In the genomic region with DNA sequence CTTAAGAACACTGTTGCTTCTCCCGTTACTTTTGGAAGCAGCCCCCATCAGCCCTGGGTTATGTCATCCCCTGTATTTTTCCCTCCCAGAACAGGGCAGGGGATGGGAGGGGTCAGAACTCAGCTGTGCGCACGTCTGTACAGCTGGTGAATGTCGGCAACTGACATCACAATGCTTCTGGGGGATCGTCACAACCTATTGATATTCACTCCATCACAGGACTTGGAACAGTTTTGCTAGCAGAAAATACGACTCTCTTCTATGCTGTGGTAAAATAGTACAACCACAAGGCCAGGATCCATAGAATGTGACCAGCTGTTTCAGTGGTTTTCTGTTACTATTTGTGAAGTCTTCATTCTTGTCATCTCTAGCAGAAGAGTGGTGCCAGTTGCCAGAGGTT, we compare ENCODE assay signal across 2 cellular contexts.
TF ChIP-seq lines count a peak whose summit lies in the region.

No MANE protein-coding gene starts in this region.

TF ChIP-seq in GM23338, 12 proteins besides CTCF, POLR2A, EP300 and RAD21:
- no peak for TF ChIP-seq POLR2AphosphoS5 (IDR thresholded peaks at IDR 0.05; ENCODE audit: low read depth)
- no peak for TF ChIP-seq EZH2phosphoT487 (IDR thresholded peaks at IDR 0.05; ENCODE audit: unreplicated experiment)
- TF ChIP-seq, protein P1, sequence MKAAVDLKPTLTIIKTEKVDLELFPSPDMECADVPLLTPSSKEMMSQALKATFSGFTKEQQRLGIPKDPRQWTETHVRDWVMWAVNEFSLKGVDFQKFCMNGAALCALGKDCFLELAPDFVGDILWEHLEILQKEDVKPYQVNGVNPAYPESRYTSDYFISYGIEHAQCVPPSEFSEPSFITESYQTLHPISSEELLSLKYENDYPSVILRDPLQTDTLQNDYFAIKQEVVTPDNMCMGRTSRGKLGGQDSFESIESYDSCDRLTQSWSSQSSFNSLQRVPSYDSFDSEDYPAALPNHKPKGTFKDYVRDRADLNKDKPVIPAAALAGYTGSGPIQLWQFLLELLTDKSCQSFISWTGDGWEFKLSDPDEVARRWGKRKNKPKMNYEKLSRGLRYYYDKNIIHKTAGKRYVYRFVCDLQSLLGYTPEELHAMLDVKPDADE (IDR thresholded peaks at IDR 0.05), result no peak
- TF ChIP-seq, protein P2, sequence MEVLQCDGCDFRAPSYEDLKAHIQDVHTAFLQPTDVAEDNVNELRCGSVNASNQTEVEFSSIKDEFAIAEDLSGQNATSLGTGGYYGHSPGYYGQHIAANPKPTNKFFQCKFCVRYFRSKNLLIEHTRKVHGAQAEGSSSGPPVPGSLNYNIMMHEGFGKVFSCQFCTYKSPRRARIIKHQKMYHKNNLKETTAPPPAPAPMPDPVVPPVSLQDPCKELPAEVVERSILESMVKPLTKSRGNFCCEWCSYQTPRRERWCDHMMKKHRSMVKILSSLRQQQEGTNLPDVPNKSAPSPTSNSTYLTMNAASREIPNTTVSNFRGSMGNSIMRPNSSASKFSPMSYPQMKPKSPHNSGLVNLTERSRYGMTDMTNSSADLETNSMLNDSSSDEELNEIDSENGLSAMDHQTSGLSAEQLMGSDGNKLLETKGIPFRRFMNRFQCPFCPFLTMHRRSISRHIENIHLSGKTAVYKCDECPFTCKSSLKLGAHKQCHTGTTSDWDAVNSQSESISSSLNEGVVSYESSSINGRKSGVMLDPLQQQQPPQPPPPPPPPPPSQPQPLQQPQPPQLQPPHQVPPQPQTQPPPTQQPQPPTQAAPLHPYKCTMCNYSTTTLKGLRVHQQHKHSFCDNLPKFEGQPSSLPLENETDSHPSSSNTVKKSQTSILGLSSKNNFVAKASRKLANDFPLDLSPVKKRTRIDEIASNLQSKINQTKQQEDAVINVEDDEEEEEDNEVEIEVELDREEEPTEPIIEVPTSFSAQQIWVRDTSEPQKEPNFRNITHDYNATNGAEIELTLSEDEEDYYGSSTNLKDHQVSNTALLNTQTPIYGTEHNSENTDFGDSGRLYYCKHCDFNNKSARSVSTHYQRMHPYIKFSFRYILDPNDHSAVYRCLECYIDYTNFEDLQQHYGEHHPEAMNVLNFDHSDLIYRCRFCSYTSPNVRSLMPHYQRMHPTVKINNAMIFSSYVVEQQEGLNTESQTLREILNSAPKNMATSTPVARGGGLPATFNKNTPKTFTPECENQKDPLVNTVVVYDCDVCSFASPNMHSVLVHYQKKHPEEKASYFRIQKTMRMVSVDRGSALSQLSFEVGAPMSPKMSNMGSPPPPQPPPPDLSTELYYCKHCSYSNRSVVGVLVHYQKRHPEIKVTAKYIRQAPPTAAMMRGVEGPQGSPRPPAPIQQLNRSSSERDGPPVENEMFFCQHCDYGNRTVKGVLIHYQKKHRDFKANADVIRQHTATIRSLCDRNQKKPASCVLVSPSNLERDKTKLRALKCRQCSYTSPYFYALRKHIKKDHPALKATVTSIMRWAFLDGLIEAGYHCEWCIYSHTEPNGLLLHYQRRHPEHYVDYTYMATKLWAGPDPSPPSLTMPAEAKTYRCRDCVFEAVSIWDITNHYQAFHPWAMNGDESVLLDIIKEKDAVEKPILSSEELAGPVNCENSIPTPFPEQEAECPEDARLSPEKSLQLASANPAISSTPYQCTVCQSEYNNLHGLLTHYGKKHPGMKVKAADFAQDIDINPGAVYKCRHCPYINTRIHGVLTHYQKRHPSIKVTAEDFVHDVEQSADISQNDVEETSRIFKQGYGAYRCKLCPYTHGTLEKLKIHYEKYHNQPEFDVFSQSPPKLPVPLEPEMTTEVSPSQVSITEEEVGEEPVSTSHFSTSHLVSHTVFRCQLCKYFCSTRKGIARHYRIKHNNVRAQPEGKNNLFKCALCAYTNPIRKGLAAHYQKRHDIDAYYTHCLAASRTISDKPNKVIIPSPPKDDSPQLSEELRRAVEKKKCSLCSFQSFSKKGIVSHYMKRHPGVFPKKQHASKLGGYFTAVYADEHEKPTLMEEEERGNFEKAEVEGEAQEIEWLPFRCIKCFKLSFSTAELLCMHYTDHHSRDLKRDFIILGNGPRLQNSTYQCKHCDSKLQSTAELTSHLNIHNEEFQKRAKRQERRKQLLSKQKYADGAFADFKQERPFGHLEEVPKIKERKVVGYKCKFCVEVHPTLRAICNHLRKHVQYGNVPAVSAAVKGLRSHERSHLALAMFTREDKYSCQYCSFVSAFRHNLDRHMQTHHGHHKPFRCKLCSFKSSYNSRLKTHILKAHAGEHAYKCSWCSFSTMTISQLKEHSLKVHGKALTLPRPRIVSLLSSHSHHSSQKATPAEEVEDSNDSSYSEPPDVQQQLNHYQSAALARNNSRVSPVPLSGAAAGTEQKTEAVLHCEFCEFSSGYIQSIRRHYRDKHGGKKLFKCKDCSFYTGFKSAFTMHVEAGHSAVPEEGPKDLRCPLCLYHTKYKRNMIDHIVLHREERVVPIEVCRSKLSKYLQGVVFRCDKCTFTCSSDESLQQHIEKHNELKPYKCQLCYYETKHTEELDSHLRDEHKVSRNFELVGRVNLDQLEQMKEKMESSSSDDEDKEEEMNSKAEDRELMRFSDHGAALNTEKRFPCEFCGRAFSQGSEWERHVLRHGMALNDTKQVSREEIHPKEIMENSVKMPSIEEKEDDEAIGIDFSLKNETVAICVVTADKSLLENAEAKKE (CRISPR knock-in tag; IDR thresholded peaks at IDR 0.05), result no peak
- TF ChIP-seq EZH2 (IDR thresholded peaks at IDR 0.05; ENCODE audit: low read depth, unreplicated experiment), result no peak

TF ChIP-seq in HEK293T, 16 proteins besides CTCF, POLR2A, EP300 and RAD21:
- TF ChIP-seq NFRKB (IDR thresholded peaks at IDR 0.05) (no peak), ARNT (IDR thresholded peaks at IDR 0.05) (no peak), FOXM1 (IDR thresholded peaks at IDR 0.05; ENCODE audit: borderline replicate concordance) (no peak), L3MBTL2 (conservative IDR thresholded peaks at IDR 0.05) (no peak), SUZ12 (IDR thresholded peaks at IDR 0.05) (no peak), SP1 (IDR thresholded peaks at IDR 0.05) (no peak)
- TF ChIP-seq, protein P3, sequence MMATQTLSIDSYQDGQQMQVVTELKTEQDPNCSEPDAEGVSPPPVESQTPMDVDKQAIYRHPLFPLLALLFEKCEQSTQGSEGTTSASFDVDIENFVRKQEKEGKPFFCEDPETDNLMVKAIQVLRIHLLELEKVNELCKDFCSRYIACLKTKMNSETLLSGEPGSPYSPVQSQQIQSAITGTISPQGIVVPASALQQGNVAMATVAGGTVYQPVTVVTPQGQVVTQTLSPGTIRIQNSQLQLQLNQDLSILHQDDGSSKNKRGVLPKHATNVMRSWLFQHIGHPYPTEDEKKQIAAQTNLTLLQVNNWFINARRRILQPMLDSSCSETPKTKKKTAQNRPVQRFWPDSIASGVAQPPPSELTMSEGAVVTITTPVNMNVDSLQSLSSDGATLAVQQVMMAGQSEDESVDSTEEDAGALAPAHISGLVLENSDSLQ (IDR thresholded peaks at IDR 0.05), result no peak
TF ChIP-seq in HEK293T: peak in this region for 0.
